Comparison of ENCODE assay signal across 15 cellular contexts in genomic region chr19:41437944-41438574, GRCh38. TPM values are rescaled to one million over a fixed set of nuclear protein-coding genes. Genes with fewer than 3 reads are reported as not detected.
DNase-seq lines count a peak whose midpoint lies in the region; ATAC-seq and TF ChIP-seq lines count a peak whose summit lies in the region.
"Had no signal": no experiment of that assay in that cellular context is flagged by ENCODE, and none has a peak within 500 bp of the region (broad histone marks: within the 10 kb centered on the region; RNA-seq: fewer than 3 reads in every experiment).

No MANE protein-coding gene starts in this region.

- no peaks in the 10 kb centered on the region for H3K27me3 ChIP-seq in upper lobe of left lung
- no peaks in the 10 kb centered on the region for H3K27me3 ChIP-seq in uterus
- H3K27me3 ChIP-seq: body of pancreas, testis had no signal

- H3K4me3 Mint-ChIP-seq in activated naive CD4-positive, alpha-beta T cell treated with anti-CD3 and anti-CD28 coated beads, Interleukin-2, amount 50 U/mL, for 24 hours: no peak overlapping the region

- DNase-seq in activated naive CD4-positive, alpha-beta T cell treated with Interleukin-2 at 50 U/mL for 16 hours: no peak
- no peak for DNase-seq in RWPE1 (ENCODE audit: low spot score)
- peak; percentile 26 for DNase-seq in islet precursor cell
- peak; percentile 6 to 49 for DNase-seq in upper lobe of left lung
- no peak for DNase-seq in uterus
- no peak for DNase-seq in kidney tubule cell (ENCODE audit: low spot score)
- no peak for DNase-seq in NK-92 treated with Interleukin-12 subunit alpha and Interleukin-12 subunit beta, amount 100 ng/mL, for 24 hours (lab: John Stamatoyannopoulos, UW)
- DNase-seq: body of pancreas; effector CD4-positive, alpha-beta T cell; mammary epithelial cell; MM.1S; NCI-H2029 treated with DMSO at 0.1 percent for 48 hours; testis had no signal

- H3K36me3 Mint-ChIP-seq in activated naive CD4-positive, alpha-beta T cell treated with anti-CD3 and anti-CD28 coated beads, Interleukin-2, amount 50 U/mL, for 24 hours: peaks cover 6% of the 10 kb centered on the region

- TF ChIP-seq EP300 in upper lobe of left lung (IDR thresholded peaks at IDR 0.05): no peak

- intact Hi-C loops in uterus (cut with DNase I; ENCODE audit: low total_unique reads): no loop called here

- CTCF ChIA-PET in RWPE1 (lab: Yijun Ruan, JAX): no interaction called here

- POLR2A ChIA-PET in RWPE1 (lab: Yijun Ruan, JAX; ENCODE audit: low non-redundant PET): interaction anchor here (0.6 kb wide), 1 partner anchor 387 kb away, joined by 8 read pairs; no protein-coding TSS in a partner anchor

- H3K9me3 ChIP-seq in upper lobe of left lung (no peaks in the 10 kb centered on the region), uterus (no peaks in the 10 kb centered on the region)
- H3K9me3 ChIP-seq: body of pancreas, testis had no signal

- WGBS in upper lobe of left lung, 2 donors: 95 to 96% methylated on average over 7 of the region's 7 CpGs

- TF ChIP-seq CTCF in RWPE1 (conservative IDR thresholded peaks at IDR 0.05; ENCODE audit: low read depth): no peak
- no peak for TF ChIP-seq CTCF in upper lobe of left lung (IDR thresholded peaks at IDR 0.05)
- TF ChIP-seq CTCF in uterus (IDR thresholded peaks at IDR 0.05): no peak

- no peaks in the 10 kb centered on the region for H3K9me3 Mint-ChIP-seq in activated naive CD4-positive, alpha-beta T cell treated with anti-CD3 and anti-CD28 coated beads, Interleukin-2, amount 50 U/mL, for 24 hours

- H3K36me3 ChIP-seq in upper lobe of left lung (peaks cover 5 to 32% (median 20%) of the 10 kb centered on the region in 4 donors), uterus (no peaks in the 10 kb centered on the region)

- H3K27ac ChIP-seq in RWPE1 (peak overlapping the region; percentile 15), upper lobe of left lung (no peak overlapping the region), uterus (no peak overlapping the region)
- H3K27ac ChIP-seq: body of pancreas, parathyroid adenoma, testis had no signal

- peaks cover 10% of the 10 kb centered on the region for H3K4me1 Mint-ChIP-seq in activated naive CD4-positive, alpha-beta T cell treated with anti-CD3 and anti-CD28 coated beads, Interleukin-2, amount 50 U/mL, for 24 hours

- TF ChIP-seq POLR2A in upper lobe of left lung (IDR thresholded peaks at IDR 0.05) (no peak), uterus (IDR thresholded peaks at IDR 0.05) (no peak)

- no peak for ATAC-seq in upper lobe of left lung (ENCODE audit: low FRiP score in 2 of 2)
- ATAC-seq: body of pancreas had no signal

- no peak overlapping the region for H3K4me3 ChIP-seq in upper lobe of left lung
- H3K4me3 ChIP-seq in uterus: no peak overlapping the region
- H3K4me3 ChIP-seq: body of pancreas, testis had no signal

- H3K4me1 ChIP-seq in upper lobe of left lung (peaks cover 4 to 27% (median 12%) of the 10 kb centered on the region in 4 donors), uterus (no peaks in the 10 kb centered on the region)
- H3K4me1 ChIP-seq: parathyroid adenoma, testis had no signal

- no peaks in the 10 kb centered on the region for H3K27me3 Mint-ChIP-seq in activated naive CD4-positive, alpha-beta T cell treated with anti-CD3 and anti-CD28 coated beads, Interleukin-2, amount 50 U/mL, for 24 hours

- peak overlapping the region; percentile 70 for H3K27ac Mint-ChIP-seq in activated naive CD4-positive, alpha-beta T cell treated with anti-CD3 and anti-CD28 coated beads, Interleukin-2, amount 50 U/mL, for 24 hours

RNA-seq across cellular contexts. Expression of gene DMAC2, which starts 1.7 kb away (rescaled TPM):
- total RNA-seq in upper lobe of left lung: 10 to 100 TPM; 28.9 to 63.1 (median 38.3) TPM
- total RNA-seq in uterus: 10 to 100 TPM; 25.8 to 89.4 (median 32.9) TPM

RNA-seq across cellular contexts. Expression of gene ERICH4, which starts 4.9 kb away (rescaled TPM):
- total RNA-seq in upper lobe of left lung: not detected
- not detected for total RNA-seq in uterus
- total RNA-seq: body of pancreas, mammary epithelial cell had no signal

RNA-seq across cellular contexts. Expression of gene B3GNT8, which starts 10.9 kb away (rescaled TPM):
- total RNA-seq in upper lobe of left lung (10 to 100 TPM; 10.0 to 39.1 (median 23.4) TPM), uterus (10 to 100 TPM in 1 of 4 donors, 1 to 10 TPM in 1, under 1 TPM in 1, not detected in 1; 0.83 to 14.1 (median 3.4) TPM)

RNA-seq across cellular contexts. Expression of gene BCKDHA, which starts 40.4 kb away (rescaled TPM):
- total RNA-seq in upper lobe of left lung: 10 to 100 TPM; 28.4 to 71.7 (median 63.3) TPM
- total RNA-seq in uterus: 10 to 100 TPM; 18.2 to 36.7 (median 21.6) TPM

RNA-seq across cellular contexts. Expression of gene EXOSC5, which starts 40.9 kb away (rescaled TPM):
- 10 to 100 TPM in 4 of 6 donors, 1 to 10 TPM in 1, under 1 TPM in 1; 0.89 to 18.4 (median 16.0) TPM for total RNA-seq in upper lobe of left lung
- 10 to 100 TPM in 1 of 4 donors, 1 to 10 TPM in 3; 1.5 to 11.4 (median 4.5) TPM for total RNA-seq in uterus

Comparison
In these comparisons a context has a peak if more than half of its experiments do, and no peak if none do; other contexts are left out.
1. DNase-seq: peak in islet precursor cell (single experiment) and upper lobe of left lung (2 of 2); none in activated naive CD4-positive, alpha-beta T cell treated with Interleukin-2 at 50 U/mL for 16 hours (single experiment), RWPE1 (single experiment), uterus (0 of 2), kidney tubule cell (single experiment) and NK-92 treated with Interleukin-12 subunit alpha and Interleukin-12 subunit beta, amount 100 ng/mL, for 24 hours (single experiment).